In genomic region chr2:215435261-215435808, GRCh38 we compare ENCODE assay signal across 8 cellular contexts. TPM values are rescaled to one million over a fixed set of nuclear protein-coding genes. Genes with fewer than 3 reads are reported as not detected.
DNase-seq lines count a peak whose midpoint lies in the region; ATAC-seq and TF ChIP-seq lines count a peak whose summit lies in the region.

No MANE protein-coding gene starts in this region.

- intact Hi-C loops in naive thymus-derived CD4-positive, alpha-beta T cell (cut with micrococcal nuclease), result loop anchor here in 1 of 2 donors (10.0 kb wide), 1 partner anchor 621 kb away; no protein-coding TSS in a partner anchor

- H3K27me3 Mint-ChIP-seq in T-helper 1 cell treated with Interleukin-12 subunit alpha and Interleukin-12 subunit beta and Interleukin-4 antibody, amounts not matched to agents 30 μg/mL and 1 μg/mL, for 36 hours (ENCODE audit: low read depth), result peaks cover 83% of the 10 kb centered on the region
- peaks cover 66 to 87% (median 80%) of the 10 kb centered on the region in 5 donors for H3K27me3 Mint-ChIP-seq in naive thymus-derived CD4-positive, alpha-beta T cell

- CTCF ChIA-PET in naive thymus-derived CD4-positive, alpha-beta T cell (lab: Charles Lee), result no interaction called here

- H3K4me1 Mint-ChIP-seq in T-helper 1 cell treated with Interleukin-12 subunit alpha and Interleukin-12 subunit beta and Interleukin-4 antibody, amounts not matched to agents 30 μg/mL and 1 μg/mL, for 36 hours (ENCODE audit: low read depth), result peaks cover 11% of the 10 kb centered on the region
- peaks cover 10 to 22% (median 21%) of the 10 kb centered on the region in 7 donors for H3K4me1 Mint-ChIP-seq in naive thymus-derived CD4-positive, alpha-beta T cell

- peak; percentile 34 for ATAC-seq in HG02852 (IDR thresholded peaks at IDR 0.05; ENCODE audit: unreplicated experiment)
- ATAC-seq in naive thymus-derived CD4-positive, alpha-beta T cell, result peak; percentile 23

- peak overlapping the region; percentile 87 for H3K4me3 ChIP-seq in SJCRH30
- H3K4me3 ChIP-seq in epithelial cell of proximal tubule (ENCODE audit: low read depth, low read length), result peak overlapping the region; percentile 70
- H3K4me3 ChIP-seq in naive thymus-derived CD4-positive, alpha-beta T cell (ENCODE audit: low read length), result peak overlapping the region; percentile 44

- H3K27ac Mint-ChIP-seq in T-helper 1 cell treated with Interleukin-12 subunit alpha and Interleukin-12 subunit beta and Interleukin-4 antibody, amounts not matched to agents 30 μg/mL and 1 μg/mL, for 36 hours, result no peak overlapping the region
- no peak overlapping the region for H3K27ac Mint-ChIP-seq in naive thymus-derived CD4-positive, alpha-beta T cell

- H3K36me3 ChIP-seq in SJCRH30, result peaks cover 8% of the 10 kb centered on the region
- no peaks in the 10 kb centered on the region for H3K36me3 ChIP-seq in naive thymus-derived CD4-positive, alpha-beta T cell (ENCODE audit: control insufficient read depth in 2 of 3, insufficient read depth in 3 of 3, low read length in 3 of 3)

- DNase-seq in T-helper 1 cell, result no peak
- DNase-seq in SJCRH30, result peak; percentile 59 to 72
- no peak for DNase-seq in epithelial cell of proximal tubule (ENCODE audit: low read depth)
- DNase-seq in naive thymus-derived CD4-positive, alpha-beta T cell, result peak in 3 of 9 donors; percentile 3 to 22 (median 6)
- DNase-seq in NCI-H2107 treated with DMSO at 0.1 percent for 48 hours (lab: John Stamatoyannopoulos, UW; ENCODE audit: unreplicated experiment), result no peak
- DNase-seq in UCSD-AML1 (lab: John Stamatoyannopoulos, UW; ENCODE audit: unreplicated experiment), result no peak

- H3K9me3 Mint-ChIP-seq in T-helper 1 cell treated with Interleukin-12 subunit alpha and Interleukin-12 subunit beta and Interleukin-4 antibody, amounts not matched to agents 30 μg/mL and 1 μg/mL, for 36 hours, result no peaks in the 10 kb centered on the region
- H3K9me3 Mint-ChIP-seq in naive thymus-derived CD4-positive, alpha-beta T cell, result peaks cover 0 to 5% (median 0%) of the 10 kb centered on the region in 11 donors

- H3K4me3 Mint-ChIP-seq in T-helper 1 cell treated with Interleukin-12 subunit alpha and Interleukin-12 subunit beta and Interleukin-4 antibody, amounts not matched to agents 30 μg/mL and 1 μg/mL, for 36 hours, result peak overlapping the region; percentile 60
- H3K4me3 Mint-ChIP-seq in naive thymus-derived CD4-positive, alpha-beta T cell, result peak overlapping the region; percentile 45 to 83 (median 70)

- H3K27ac ChIP-seq in SJCRH30, result peak overlapping the region; percentile 76
- H3K27ac ChIP-seq in naive thymus-derived CD4-positive, alpha-beta T cell (ENCODE audit: low read depth, low read length), result no peak overlapping the region

- no peak for TF ChIP-seq CTCF in epithelial cell of proximal tubule (conservative IDR thresholded peaks at IDR 0.05; ENCODE audit: low read depth, low read length)

- POLR2A ChIA-PET in naive thymus-derived CD4-positive, alpha-beta T cell (lab: Charles Lee), result no interaction called here

- no peaks in the 10 kb centered on the region; the same call in 1 of the 2 replicates for H3K4me1 ChIP-seq in SJCRH30
- peaks cover 8 to 15% of the 10 kb centered on the region in 2 donors for H3K4me1 ChIP-seq in naive thymus-derived CD4-positive, alpha-beta T cell (ENCODE audit: control insufficient read depth in 2 of 2, insufficient read depth in 2 of 2, low read length in 2 of 2)

- H3K27me3 ChIP-seq in SJCRH30, result no peaks in the 10 kb centered on the region
- H3K27me3 ChIP-seq in naive thymus-derived CD4-positive, alpha-beta T cell (ENCODE audit: control insufficient read depth in 2 of 2, insufficient read depth in 2 of 2, low read length in 2 of 2), result peaks cover 12 to 24% of the 10 kb centered on the region in 2 donors

- H3K9me3 ChIP-seq in SJCRH30 (replicated peaks), result no peaks in the 10 kb centered on the region
- no peaks in the 10 kb centered on the region for H3K9me3 ChIP-seq in naive thymus-derived CD4-positive, alpha-beta T cell (ENCODE audit: control insufficient read depth in 2 of 3, low read length in 3 of 3)

- H3K36me3 Mint-ChIP-seq in T-helper 1 cell treated with Interleukin-12 subunit alpha and Interleukin-12 subunit beta and Interleukin-4 antibody, amounts not matched to agents 30 μg/mL and 1 μg/mL, for 36 hours (ENCODE audit: low read depth), result no peaks in the 10 kb centered on the region
- peaks cover 0 to 5% (median 0%) of the 10 kb centered on the region in 5 donors for H3K36me3 Mint-ChIP-seq in naive thymus-derived CD4-positive, alpha-beta T cell

RNA-seq across cellular contexts. Expression of gene FN1, which starts 0.5 kb away (rescaled TPM):
- 143 and 178 TPM in 2 replicates for total RNA-seq in SJCRH30 (2014; rRNA removed; shearing (Covaris generic))
- total RNA-seq in epithelial cell of proximal tubule, result 890 and 962 TPM in 2 replicates
- total RNA-seq in naive thymus-derived CD4-positive, alpha-beta T cell, result 1 to 10 TPM in 2 of 5 experiments, under 1 TPM in 3; 0.13 to 2.2 (median 0.81) TPM
- polyA plus RNA-seq in naive thymus-derived CD4-positive, alpha-beta T cell, result under 1 TPM; 0.48 to 0.52 TPM

Comparison
In these comparisons a context has a peak if more than half of its experiments do, and no peak if none do; other contexts are left out.
1. DNase-seq: peak in SJCRH30 (2 of 2); none in T-helper 1 cell (0 of 5), epithelial cell of proximal tubule (single experiment), NCI-H2107 treated with DMSO at 0.1 percent for 48 hours (single experiment) and UCSD-AML1 (single experiment).
2. RNA of gene FN1, which starts 0.5 kb away (total RNA-seq): 890 to 962 TPM in epithelial cell of proximal tubule and 143 to 178 TPM in SJCRH30; 0.13 to 2.2 TPM in naive thymus-derived CD4-positive, alpha-beta T cell; every median in the first group is over 10 times any median in the second.
3. Peak in every context shown above with its lines, with median percentiles within 50 percentile points of each other: H3K4me3 ChIP-seq.